ENCODE assay signal across 9 cellular contexts in genomic region chr2:11583203-11583752, GRCh38. TPM values are rescaled to one million over a fixed set of nuclear protein-coding genes. Genes with fewer than 3 reads are reported as not detected.
DNase-seq lines count a peak whose midpoint lies in the region; ATAC-seq and TF ChIP-seq lines count a peak whose summit lies in the region.
"Had no signal": no experiment of that assay in that cellular context is flagged by ENCODE, and none has a peak within 500 bp of the region (broad histone marks: within the 10 kb centered on the region; RNA-seq: fewer than 3 reads in every experiment).

No MANE protein-coding gene starts in this region.

- peak; percentile 46 to 74 for DNase-seq in NCI-H2081 (lab: John Stamatoyannopoulos, UW)
- no peak for DNase-seq in NCI-H2081 treated with DMSO at 0.1 percent for 48 hours (lab: John Stamatoyannopoulos, UW)
- peak; percentile 91 for DNase-seq in NCI-H748 (lab: John Stamatoyannopoulos, UW; ENCODE audit: unreplicated experiment)
- DNase-seq in left ventricle myocardium inferior, result no peak
- no peak for DNase-seq in stomach
- no peak for DNase-seq in NCI-H526 treated with DMSO at 0.1 percent for 48 hours (lab: John Stamatoyannopoulos, UW)
- no peak for DNase-seq in Peyer's patch

- H3K4me1 ChIP-seq in left ventricle myocardium inferior (peaks cover 12% of the 10 kb centered on the region), stomach (peaks cover 0 to 24% (median 16%) of the 10 kb centered on the region in 4 donors), Peyer's patch (no peaks in the 10 kb centered on the region)

- no peak for TF ChIP-seq CTCF in left ventricle myocardium inferior (IDR thresholded peaks at IDR 0.05; ENCODE audit: borderline replicate concordance)
- TF ChIP-seq CTCF in stomach (IDR thresholded peaks at IDR 0.05), result no peak
- TF ChIP-seq CTCF in Peyer's patch (IDR thresholded peaks at IDR 0.05), result no peak

- H3K27me3 ChIP-seq in left ventricle myocardium inferior (ENCODE audit: low read depth) (no peaks in the 10 kb centered on the region), stomach (no peaks in the 10 kb centered on the region), Peyer's patch (no peaks in the 10 kb centered on the region)

- no peak for TF ChIP-seq EP300 in stomach (IDR thresholded peaks at IDR 0.05)

- no peaks in the 10 kb centered on the region for H3K9me3 ChIP-seq in left ventricle myocardium inferior (replicated peaks)
- no peaks in the 10 kb centered on the region for H3K9me3 ChIP-seq in stomach
- H3K9me3 ChIP-seq in Peyer's patch, result no peaks in the 10 kb centered on the region

- intact Hi-C loops in left ventricle myocardium inferior (cut with micrococcal nuclease) (no loop called here), stomach (cut with DNase I; ENCODE audit: low total_unique reads) (loop anchor here (10.0 kb wide), 1 partner anchor 448 kb away; a partner anchor contains a TSS)

- H3K36me3 ChIP-seq in left ventricle myocardium inferior, result no peaks in the 10 kb centered on the region
- no peaks in the 10 kb centered on the region for H3K36me3 ChIP-seq in stomach
- H3K36me3 ChIP-seq in Peyer's patch, result no peaks in the 10 kb centered on the region
- H3K36me3 ChIP-seq: WERI-Rb-1 had no signal

- TF ChIP-seq POLR2A in stomach (IDR thresholded peaks at IDR 0.05), result no peak
- no peak for TF ChIP-seq POLR2A in Peyer's patch (IDR thresholded peaks at IDR 0.05)

- WGBS in stomach, 5 donors, result 27 to 37% (median 31%) methylated on average over 14 of the region's 14 CpGs

- H3K4me3 ChIP-seq in left ventricle myocardium inferior (no peak overlapping the region), stomach (no peak overlapping the region), Peyer's patch (no peak overlapping the region)

- no peak for ATAC-seq in GM18520 (IDR thresholded peaks at IDR 0.05; ENCODE audit: unreplicated experiment)

- H3K27ac ChIP-seq in left ventricle myocardium inferior (replicated peaks), result peak overlapping the region; percentile 32
- peak overlapping the region in 4 of 5 donors; percentile 37 to 70 (median 60) for H3K27ac ChIP-seq in stomach
- H3K27ac ChIP-seq in Peyer's patch, result peak overlapping the region in 2 of 4 donors; percentile 57 to 66
- H3K27ac ChIP-seq: WERI-Rb-1 had no signal

RNA-seq across cellular contexts. Expression of gene GREB1, which starts 49.4 kb away (rescaled TPM):
- total RNA-seq in left ventricle myocardium inferior (7.8 TPM), stomach (10 to 100 TPM in 3 of 5 donors, 1 to 10 TPM in 2; 1.3 to 37.9 (median 11.0) TPM), Peyer's patch (1 to 10 TPM in 3 of 4 donors, under 1 TPM in 1; 0.88 to 4.1 (median 1.9) TPM)
- 1 to 10 TPM in 2 of 3 donors, under 1 TPM in 1; 0.88 to 2.4 (median 1.5) TPM for polyA plus RNA-seq in stomach

Comparison
In these comparisons a context has a peak if more than half of its experiments do, and no peak if none do; other contexts are left out.
1. DNase-seq: peak in NCI-H2081 (2 of 2) and NCI-H748 (single experiment); none in NCI-H2081 treated with DMSO at 0.1 percent for 48 hours (single experiment), left ventricle myocardium inferior (single experiment), stomach (single experiment), NCI-H526 treated with DMSO at 0.1 percent for 48 hours (single experiment) and Peyer's patch (0 of 3).